ENCODE assay signal across 19 cellular contexts in the genomic region with DNA sequence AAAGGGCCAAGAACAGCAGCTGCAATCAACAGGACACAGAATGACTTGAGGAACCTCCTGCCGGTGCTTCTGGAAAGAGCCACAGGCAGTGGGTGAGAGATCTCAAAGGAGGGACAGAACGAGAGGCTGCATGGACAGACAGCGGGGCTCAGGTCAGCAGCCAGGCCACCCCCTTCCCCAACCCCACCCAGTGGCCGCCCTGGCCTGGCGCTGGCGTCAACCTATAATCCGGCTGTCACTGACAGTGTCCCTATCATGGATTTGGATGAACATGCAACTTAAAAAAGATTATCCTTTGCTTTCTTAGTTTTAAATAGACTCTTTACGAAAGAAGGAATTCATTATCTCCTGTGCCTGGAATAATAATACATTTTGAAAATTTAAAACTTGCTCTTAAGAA. TPM values are rescaled to one million over a fixed set of nuclear protein-coding genes. Genes with fewer than 3 reads are reported as not detected.
A peak's percentile ranks its signal among the peaks of the same experiment; 100 is the strongest.
DNase-seq lines count a peak whose midpoint lies in the region; ATAC-seq lines count a peak whose summit lies in the region.
"Had no signal": no experiment of that assay in that cellular context is flagged by ENCODE, and none has a peak within 500 bp of the region (broad histone marks: within the 10 kb centered on the region; RNA-seq: fewer than 3 reads in every experiment).

No MANE protein-coding gene starts in this region.

- intact Hi-C loops in Right ventricle myocardium inferior (cut with DNase I) (no loop called here), left cardiac atrium (cut with DNase I) (no loop called here)
- intact Hi-C loops in activated naive CD4-positive, alpha-beta T cell treated with anti-CD3 and anti-CD28 coated beads for 36 hours (cut with micrococcal nuclease), result no loop called here

- peaks cover 0 to 6% (median 0%) of the 10 kb centered on the region in 7 donors for H3K9me3 Mint-ChIP-seq in naive B cell
- no peaks in the 10 kb centered on the region for H3K9me3 Mint-ChIP-seq in stimulated activated naive B cell treated with anti-CD40 and anti-IgM and Interleukin-4, amounts not matched to agents 10 μg/mL and 1 μg/mL and 100 μg/mL, for 72 hours
- H3K9me3 Mint-ChIP-seq in activated naive CD4-positive, alpha-beta T cell treated with anti-CD3 and anti-CD28 coated beads for 36 hours, result no peaks in the 10 kb centered on the region
- H3K9me3 Mint-ChIP-seq: CD14-positive monocyte; CD4-positive, alpha-beta memory T cell; HFFc6 had no signal

- H3K23ac ChIP-seq in trophoblast cell (ENCODE audit: low read length), result no peak overlapping the region

- no peak overlapping the region for H3K4me2 ChIP-seq in trophoblast cell (ENCODE audit: low read length)
- H3K4me2 ChIP-seq: A549, BLaER1 had no signal

- no peak overlapping the region for H3K18ac ChIP-seq in trophoblast cell (ENCODE audit: low read length)

- no peak overlapping the region for H4K12ac ChIP-seq in trophoblast cell (ENCODE audit: low read depth, low read length)

- H3K27ac ChIP-seq in trophoblast cell (ENCODE audit: low read depth, low read length), result no peak overlapping the region
- H3K27ac ChIP-seq: 22Rv1, A549, BLaER1, HL-60 had no signal

- no peak overlapping the region for H2BK12ac ChIP-seq in trophoblast cell (ENCODE audit: low read length)

- no peaks in the 10 kb centered on the region for H3K79me2 ChIP-seq in trophoblast cell (ENCODE audit: control insufficient read depth, insufficient read depth, low read length, poor library complexity)

- ATAC-seq in Right ventricle myocardium inferior (no peak), left cardiac atrium (no peak), naive B cell (ENCODE audit: low read depth in 2 of 2) (no peak)
- no peak for ATAC-seq in stimulated activated naive B cell treated with anti-CD40 and anti-IgM and Interleukin-4, amounts not matched to agents 10 μg/mL and 1 μg/mL and 100 μg/mL, for 72 hours (replicated peaks)
- ATAC-seq: A549, HCT116 had no signal

- peak overlapping the region in 2 of 8 donors; percentile 53 to 70 for H3K4me3 Mint-ChIP-seq in naive B cell
- no peak overlapping the region for H3K4me3 Mint-ChIP-seq in stimulated activated naive B cell treated with anti-CD40 and anti-IgM and Interleukin-4, amounts not matched to agents 10 μg/mL and 1 μg/mL and 100 μg/mL, for 72 hours
- H3K4me3 Mint-ChIP-seq in activated naive CD4-positive, alpha-beta T cell treated with anti-CD3 and anti-CD28 coated beads for 36 hours, result no peak overlapping the region
- H3K4me3 Mint-ChIP-seq: CD14-positive monocyte; CD4-positive, alpha-beta memory T cell; HFFc6 had no signal

- no peaks in the 10 kb centered on the region for H3K27me3 ChIP-seq in H7 (ENCODE audit: control insufficient read depth, insufficient read depth, low read length)
- H3K27me3 ChIP-seq in trophoblast cell (ENCODE audit: insufficient read depth, low read length), result no peaks in the 10 kb centered on the region
- H3K27me3 ChIP-seq: BLaER1 had no signal

- H3K27ac Mint-ChIP-seq in naive B cell, result peak overlapping the region; percentile 73 to 88 (median 82)
- peak overlapping the region; percentile 62 for H3K27ac Mint-ChIP-seq in stimulated activated naive B cell treated with anti-CD40 and anti-IgM and Interleukin-4, amounts not matched to agents 10 μg/mL and 1 μg/mL and 100 μg/mL, for 72 hours
- H3K27ac Mint-ChIP-seq in activated naive CD4-positive, alpha-beta T cell treated with anti-CD3 and anti-CD28 coated beads for 36 hours, result no peak overlapping the region
- H3K27ac Mint-ChIP-seq: CD4-positive, alpha-beta memory T cell; HFFc6 had no signal

- H2BK120ac ChIP-seq in trophoblast cell (ENCODE audit: insufficient read depth, low read length, poor library complexity), result no peak overlapping the region

- no peak overlapping the region for H3K9ac ChIP-seq in trophoblast cell (ENCODE audit: low read length)
- H3K9ac ChIP-seq: BLaER1 had no signal

- no peak overlapping the region for H3K14ac ChIP-seq in trophoblast cell (ENCODE audit: low read length)

- CTCF ChIA-PET in activated naive CD4-positive, alpha-beta T cell treated with anti-CD3 and anti-CD28 coated beads for 36 hours (lab: Charles Lee), result no interaction called here

- no peak overlapping the region for H4K8ac ChIP-seq in trophoblast cell (ENCODE audit: low read depth, low read length)

- no peak overlapping the region for H3K4ac ChIP-seq in trophoblast cell (ENCODE audit: low read depth, low read length)

- H2AFZ ChIP-seq in trophoblast cell (ENCODE audit: insufficient read depth, low read length, poor library complexity), result no peak overlapping the region

- H3K36me3 ChIP-seq in H7 (replicated peaks; ENCODE audit: control insufficient read depth, insufficient read depth, low read length) (no peaks in the 10 kb centered on the region), trophoblast cell (ENCODE audit: control insufficient read depth in 1 of 2, insufficient read depth in 2 of 2, low read length in 2 of 2) (no peaks in the 10 kb centered on the region)
- H3K36me3 ChIP-seq: BLaER1 had no signal

- DNase-seq in Right ventricle myocardium inferior (ENCODE audit: missing footprints) (peak; percentile 22), left cardiac atrium (no peak), H7 (peak; percentile 44), naive B cell (no peak), trophoblast cell (no peak)
- no peak for DNase-seq in stimulated activated naive B cell treated with anti-CD40 and anti-IgM and Interleukin-4, amounts not matched to agents 10 μg/mL and 1 μg/mL and 100 μg/mL, for 72 hours
- no peak for DNase-seq in activated naive CD4-positive, alpha-beta T cell treated with anti-CD3 and anti-CD28 coated beads for 36 hours
- DNase-seq: AML-193; CD4-positive, alpha-beta memory T cell; DMS79 treated with DMSO at 0.1 percent for 48 hours; GF-D8; HFFc6 had no signal

- H3K4me3 ChIP-seq in H7 (ENCODE audit: insufficient read depth, low read depth, low read length) (no peak overlapping the region), trophoblast cell (ENCODE audit: low read depth, low read length) (no peak overlapping the region)
- H3K4me3 ChIP-seq: A549, BLaER1 had no signal

- H3K4me1 Mint-ChIP-seq in naive B cell, result peaks cover 51 to 58% (median 53%) of the 10 kb centered on the region in 3 donors
- peaks cover 34 to 37% of the 10 kb centered on the region in 2 donors for H3K4me1 Mint-ChIP-seq in stimulated activated naive B cell treated with anti-CD40 and anti-IgM and Interleukin-4, amounts not matched to agents 10 μg/mL and 1 μg/mL and 100 μg/mL, for 72 hours
- peaks cover 4% of the 10 kb centered on the region for H3K4me1 Mint-ChIP-seq in activated naive CD4-positive, alpha-beta T cell treated with anti-CD3 and anti-CD28 coated beads for 36 hours (ENCODE audit: low read depth)

- H3K9me3 ChIP-seq in trophoblast cell (ENCODE audit: insufficient read depth, low read depth, low read length), result peaks cover 1% of the 10 kb centered on the region
- H3K9me3 ChIP-seq: A549, BLaER1 had no signal

- no peak overlapping the region for H2AK5ac ChIP-seq in trophoblast cell (ENCODE audit: low read length)

- H2BK5ac ChIP-seq in trophoblast cell (ENCODE audit: low read depth, low read length, poor library complexity), result no peak overlapping the region

- H3K27me3 Mint-ChIP-seq in naive B cell, result no peaks in the 10 kb centered on the region
- H3K27me3 Mint-ChIP-seq in stimulated activated naive B cell treated with anti-CD40 and anti-IgM and Interleukin-4, amounts not matched to agents 10 μg/mL and 1 μg/mL and 100 μg/mL, for 72 hours, result no peaks in the 10 kb centered on the region
- H3K27me3 Mint-ChIP-seq in activated naive CD4-positive, alpha-beta T cell treated with anti-CD3 and anti-CD28 coated beads for 36 hours (ENCODE audit: low read depth), result peaks cover 2% of the 10 kb centered on the region

- H4K91ac ChIP-seq in trophoblast cell (ENCODE audit: low read depth, low read length), result no peak overlapping the region

- H3K36me3 Mint-ChIP-seq in naive B cell, result no peaks in the 10 kb centered on the region
- peaks cover 0 to 3% of the 10 kb centered on the region in 2 donors for H3K36me3 Mint-ChIP-seq in stimulated activated naive B cell treated with anti-CD40 and anti-IgM and Interleukin-4, amounts not matched to agents 10 μg/mL and 1 μg/mL and 100 μg/mL, for 72 hours
- no peaks in the 10 kb centered on the region for H3K36me3 Mint-ChIP-seq in activated naive CD4-positive, alpha-beta T cell treated with anti-CD3 and anti-CD28 coated beads for 36 hours (ENCODE audit: low read depth)
- H3K36me3 Mint-ChIP-seq: CD14-positive monocyte; CD4-positive, alpha-beta memory T cell had no signal

- WGBS in trophoblast cell (ENCODE audit: extremely low coverage, insufficient coverage, insufficient read length), result no CpG with 5 or more reads among the region's 8 CpGs

- H3K79me1 ChIP-seq in trophoblast cell (ENCODE audit: low read length), result no peaks in the 10 kb centered on the region

- H3K4me1 ChIP-seq in trophoblast cell (ENCODE audit: control insufficient read depth in 1 of 2, insufficient read depth in 2 of 2, low read length in 2 of 2), result no peaks in the 10 kb centered on the region
- H3K4me1 ChIP-seq: A549 had no signal

RNA-seq across cellular contexts. Expression of gene TRPM1, which starts 54.1 kb away (rescaled TPM):
- total RNA-seq in Right ventricle myocardium inferior (not detected), left cardiac atrium (under 1 TPM in 1 of 2 donors, not detected in 1; 0.24 TPM)
- 0.48 and 0.89 TPM in 2 replicates for total RNA-seq in H7 (2014; rRNA removed; shearing (Covaris generic))
- under 1 TPM in 4 of 6 donors, not detected in 2; 0.05 to 0.12 (median 0.09) TPM for polyA plus RNA-seq in naive B cell (ENCODE audit: low read depth in 6 of 6)
- total RNA-seq in activated naive CD4-positive, alpha-beta T cell treated with anti-CD3 and anti-CD28 coated beads for 36 hours, result not detected
- polyA plus RNA-seq in trophoblast cell (2013), result 0.03 and 0.04 TPM in 2 replicates
- total RNA-seq: CD4-positive, alpha-beta memory T cell; HT1080 had no signal
- polyA plus RNA-seq: A549; CD4-positive, alpha-beta memory T cell had no signal

RNA-seq across cellular contexts. Expression of gene MTMR10, which starts 56.0 kb away (rescaled TPM):
- total RNA-seq in Right ventricle myocardium inferior (31.4 TPM), left cardiac atrium (10 to 100 TPM; 15.5 to 31.1 TPM)
- 10.5 and 11.0 TPM in 2 replicates for total RNA-seq in H7 (2014; rRNA removed; shearing (Covaris generic))
- polyA plus RNA-seq in naive B cell (ENCODE audit: low read depth in 6 of 6), result 10 to 100 TPM in 5 of 6 donors, 1 to 10 TPM in 1; 2.7 to 43.0 (median 17.1) TPM
- 10 to 100 TPM in 1 of 2 experiments, 1 to 10 TPM in 1; 9.7 to 10.5 TPM for total RNA-seq in activated naive CD4-positive, alpha-beta T cell treated with anti-CD3 and anti-CD28 coated beads for 36 hours
- 33.5 and 34.1 TPM in 2 replicates for polyA plus RNA-seq in trophoblast cell (2013)

Comparison
In these comparisons a context has a peak if more than half of its experiments do, and no peak if none do; other contexts are left out.
1. DNase-seq: peak in Right ventricle myocardium inferior (single experiment) and H7 (single experiment); none in left cardiac atrium (single experiment), naive B cell (single experiment), stimulated activated naive B cell treated with anti-CD40 and anti-IgM and Interleukin-4, amounts not matched to agents 10 μg/mL and 1 μg/mL and 100 μg/mL, for 72 hours (single experiment), activated naive CD4-positive, alpha-beta T cell treated with anti-CD3 and anti-CD28 coated beads for 36 hours (single experiment) and trophoblast cell (0 of 2).